ENCODE assay signal across 1 cellular context in genomic region chr15:49155110-49155833, GRCh38.
TF ChIP-seq lines count a peak whose summit lies in the region.

COPS2 (minus strand) TSS chr15:49155599; CDS start chr15:49155578, 21 bp downstream.

TF ChIP-seq in SK-N-SH, 30 proteins besides CTCF, POLR2A, EP300 and RAD21 (continued from another document):
- no peak; the same call in 1 of the 2 replicates for TF ChIP-seq IRF3 (IDR thresholded peaks at IDR 0.05; ENCODE audit: low read depth, low read length)
- no peak for TF ChIP-seq FOXJ3 (CRISPR knock-in tag; IDR thresholded peaks at IDR 0.05)
- no peak for TF ChIP-seq GATA2 (CRISPR knock-in tag; IDR thresholded peaks at IDR 0.05)
- TF ChIP-seq NFIC (IDR thresholded peaks at IDR 0.05; ENCODE audit: borderline replicate concordance), result peak; percentile 24; the same call in 1 of the 2 replicates
- no peak for TF ChIP-seq EZH2phosphoT487 (IDR thresholded peaks at IDR 0.05; ENCODE audit: borderline replicate concordance, low read depth)
- TF ChIP-seq FOXM1 (IDR thresholded peaks at IDR 0.05; ENCODE audit: low read depth), result no peak
- TF ChIP-seq RFX5 (IDR thresholded peaks at IDR 0.05; ENCODE audit: low read length), result peak; percentile 80
- TF ChIP-seq MEF2A (IDR thresholded peaks at IDR 0.05; ENCODE audit: borderline replicate concordance, low read depth), result no peak
- peak; percentile 55; the same call in 1 of the 2 replicates for TF ChIP-seq TCF12 (IDR thresholded peaks at IDR 0.05)
- peak; percentile 92; the same call in 1 of the 2 replicates for TF ChIP-seq SIN3A (IDR thresholded peaks at IDR 0.05; ENCODE audit: borderline replicate concordance, low read depth, low read length)
- TF ChIP-seq PBX3 (IDR thresholded peaks at IDR 0.05), result peak; percentile 79
- TF ChIP-seq FOSL2 (IDR thresholded peaks at IDR 0.05; ENCODE audit: borderline replicate concordance, low read depth), result no peak
- TF ChIP-seq MAX (IDR thresholded peaks at IDR 0.05; ENCODE audit: low read depth), result peak; percentile 88
- no peak for TF ChIP-seq RXRA (IDR thresholded peaks at IDR 0.05; ENCODE audit: borderline replicate concordance, low read depth)
